Comparison of ENCODE assay signal across 30 cellular contexts in genomic region chr15:27101982-27102381, GRCh38.
"Had no signal": no experiment of that assay in that cellular context is flagged by ENCODE, and none has a peak within 500 bp of the region (broad histone marks: within the 10 kb centered on the region; RNA-seq: fewer than 3 reads in every experiment).

No MANE protein-coding gene starts in this region.

- ATAC-seq: effector memory CD8-positive, alpha-beta T cell; esophagus mucosa; foreskin keratinocyte; gastrocnemius medialis; gastroesophageal sphincter; heart left ventricle; heart right ventricle had no signal

- H3K4me1 Mint-ChIP-seq: endodermal cell had no signal

- H3K4me3 Mint-ChIP-seq: dendritic cell treated with granulocyte-macrophage colony-stimulating factor and Interleukin-4, amounts not matched to agents 40 ng/mL and 50 ng/mL, for 4 days; effector memory CD8-positive, alpha-beta T cell; endodermal cell had no signal

- H3K9me3 ChIP-seq: colonic mucosa, esophagus muscularis mucosa, esophagus squamous epithelium, gastrocnemius medialis, gastroesophageal sphincter, heart left ventricle, heart right ventricle had no signal

- H2AFZ ChIP-seq: hepatocyte had no signal

- DNase-seq: colonic mucosa; cortex of kidney; dermis blood vessel endothelial cell; dorsolateral prefrontal cortex; effector CD4-positive, alpha-beta T cell; effector CD8-positive, alpha-beta T cell; effector memory CD4-positive, alpha-beta T cell; effector memory CD8-positive, alpha-beta T cell; endodermal cell; erythroblast; esophagus squamous epithelium; foreskin fibroblast; foreskin keratinocyte; foreskin melanocyte; gastrocnemius medialis; glutamatergic neuron; head of caudate nucleus; heart left ventricle; heart right ventricle had no signal

- H3K4me3 ChIP-seq: colonic mucosa, coronary artery, dorsolateral prefrontal cortex, esophagus muscularis mucosa, esophagus squamous epithelium, gastrocnemius medialis, gastroesophageal sphincter, heart left ventricle, heart right ventricle, hepatocyte had no signal

- H3K27me3 ChIP-seq: colonic mucosa, dorsolateral prefrontal cortex, esophagus muscularis mucosa, esophagus squamous epithelium, foreskin keratinocyte, gastrocnemius medialis, gastroesophageal sphincter, heart left ventricle, hepatocyte had no signal

- H3K4me2 ChIP-seq: hepatocyte had no signal

- H3K36me3 ChIP-seq: colonic mucosa, esophagus muscularis mucosa, esophagus squamous epithelium, gastrocnemius medialis, gastroesophageal sphincter, heart left ventricle, heart right ventricle had no signal

- H3K27ac Mint-ChIP-seq: dendritic cell treated with granulocyte-macrophage colony-stimulating factor and Interleukin-4, amounts not matched to agents 40 ng/mL and 50 ng/mL, for 4 days; effector memory CD8-positive, alpha-beta T cell; endodermal cell had no signal

- H3K9me3 Mint-ChIP-seq: endodermal cell had no signal

- H3K27me3 Mint-ChIP-seq: dendritic cell treated with granulocyte-macrophage colony-stimulating factor and Interleukin-4, amounts not matched to agents 40 ng/mL and 50 ng/mL, for 4 days; effector memory CD8-positive, alpha-beta T cell had no signal

- H3K4me1 ChIP-seq: colonic mucosa, esophagus muscularis mucosa, esophagus squamous epithelium, foreskin keratinocyte, gastrocnemius medialis, gastroesophageal sphincter, heart left ventricle, heart right ventricle had no signal

- H3K79me2 ChIP-seq: hepatocyte had no signal

- FAIRE-seq: colon, endometrium, endothelial cell of umbilical vein, frontal cortex had no signal

- H3K27ac ChIP-seq: colonic mucosa, coronary artery, dorsolateral prefrontal cortex, epithelial cell of prostate, esophagus muscularis mucosa, esophagus squamous epithelium, foreskin keratinocyte, gastrocnemius medialis, gastroesophageal sphincter, heart left ventricle, heart right ventricle, hepatocyte had no signal
